In the genomic region with DNA sequence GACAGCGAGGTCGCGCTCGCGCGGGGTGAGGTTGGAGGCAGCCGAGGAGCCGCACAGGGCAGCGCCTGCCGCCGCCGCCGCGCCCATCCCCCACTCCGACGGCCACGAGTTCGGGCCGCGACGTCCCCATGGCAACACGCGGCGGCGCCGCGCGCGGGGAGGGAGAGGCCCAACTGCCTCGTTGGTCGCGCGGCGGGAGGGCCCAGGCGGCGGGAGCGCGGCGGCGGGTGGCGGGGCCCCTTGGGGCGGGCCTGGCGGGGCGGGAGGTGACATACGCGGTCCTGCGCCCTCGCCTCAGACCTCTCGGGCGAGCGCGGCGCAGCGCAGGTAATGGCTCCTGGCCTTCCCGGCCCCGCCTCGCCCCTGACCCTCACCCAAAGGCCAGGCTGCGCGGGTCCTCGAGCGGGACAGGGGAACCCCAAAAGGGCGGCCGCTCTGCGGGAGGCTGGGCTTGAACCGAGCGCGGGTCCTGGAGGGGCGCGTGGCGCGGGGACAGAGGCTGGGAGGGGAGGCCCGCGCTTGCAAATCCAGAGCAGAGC, we compare ENCODE assay signal across 8 cellular contexts.
DNase-seq lines count a peak whose midpoint lies in the region; ATAC-seq and TF ChIP-seq lines count a peak whose summit lies in the region.

A gene with protein sequence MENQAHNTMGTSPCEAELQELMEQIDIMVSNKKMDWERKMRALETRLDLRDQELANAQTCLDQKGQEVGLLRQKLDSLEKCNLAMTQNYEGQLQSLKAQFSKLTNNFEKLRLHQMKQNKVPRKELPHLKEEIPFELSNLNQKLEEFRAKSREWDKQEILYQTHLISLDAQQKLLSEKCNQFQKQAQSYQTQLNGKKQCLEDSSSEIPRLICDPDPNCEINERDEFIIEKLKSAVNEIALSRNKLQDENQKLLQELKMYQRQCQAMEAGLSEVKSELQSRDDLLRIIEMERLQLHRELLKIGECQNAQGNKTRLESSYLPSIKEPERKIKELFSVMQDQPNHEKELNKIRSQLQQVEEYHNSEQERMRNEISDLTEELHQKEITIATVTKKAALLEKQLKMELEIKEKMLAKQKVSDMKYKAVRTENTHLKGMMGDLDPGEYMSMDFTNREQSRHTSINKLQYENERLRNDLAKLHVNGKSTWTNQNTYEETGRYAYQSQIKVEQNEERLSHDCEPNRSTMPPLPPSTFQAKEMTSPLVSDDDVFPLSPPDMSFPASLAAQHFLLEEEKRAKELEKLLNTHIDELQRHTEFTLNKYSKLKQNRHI (plus strand): TSS at position 297 of the 539 bp plus-strand sequence. CDS start 1,518 bp downstream, outside the sequence.

- peak; percentile 4 for DNase-seq in NCI-H146 treated with DMSO at 0.1 percent for 48 hours (lab: John Stamatoyannopoulos, UW; ENCODE audit: unreplicated experiment)
- DNase-seq in astrocyte of the cerebellum (ENCODE audit: low read depth) = no peak
- peak; percentile 27 for DNase-seq in stimulated activated CD8-positive, alpha-beta memory T cell treated with anti-CD3 and anti-CD28 coated beads, Interleukin-4, amount 100 ng/mL, for 48 hours
- DNase-seq in GOT3 (lab: John Stamatoyannopoulos, UW) = no peak
- DNase-seq in effector memory CD4-positive, alpha-beta T cell = no peak
- no peak for DNase-seq in epidermal melanocyte (ENCODE audit: insufficient read length, low spot score)

- in situ Hi-C loops in astrocyte of the cerebellum (cut with HindIII; ENCODE audit: low sequenced_read_pairs) = no loop called here

- H3K4me1 ChIP-seq in iPS-20b (ENCODE audit: insufficient read depth, low read length) = no peaks in the 10 kb centered on the region
- no peaks in the 10 kb centered on the region for H3K4me1 ChIP-seq in effector memory CD4-positive, alpha-beta T cell (ENCODE audit: control insufficient read depth, insufficient read depth, low read length, poor library complexity, severe bottlenecking)

- TF ChIP-seq POLR2A in GM18505 (IDR thresholded peaks at IDR 0.05; ENCODE audit: borderline replicate concordance, extremely low read depth, insufficient read depth, insufficient read length) = no peak

- no peak for TF ChIP-seq CTCF in astrocyte of the cerebellum (IDR thresholded peaks at IDR 0.05; ENCODE audit: low read depth, low read length, missing control alignments)

- H3K27me3 ChIP-seq in iPS-20b (ENCODE audit: insufficient read depth, low read length) = peaks cover 28% of the 10 kb centered on the region
- peaks cover 3% of the 10 kb centered on the region for H3K27me3 ChIP-seq in effector memory CD4-positive, alpha-beta T cell (replicated peaks; ENCODE audit: control insufficient read depth, insufficient read depth, low read length, poor library complexity, severe bottlenecking)

- H3K27ac ChIP-seq in iPS-20b (ENCODE audit: low read length) = no peak within 1 kb of the TSS
- H3K27ac ChIP-seq in effector memory CD4-positive, alpha-beta T cell (ENCODE audit: insufficient read depth, low read length, poor library complexity, severe bottlenecking) = no peak within 1 kb of the TSS

- peak; percentile 69 for ATAC-seq in GM18505 (IDR thresholded peaks at IDR 0.05; ENCODE audit: unreplicated experiment)

- no peak within 1 kb of the TSS for H3K9ac ChIP-seq in iPS-20b (ENCODE audit: low read depth, low read length)

- no peaks in the 10 kb centered on the region for H3K36me3 ChIP-seq in iPS-20b (ENCODE audit: insufficient read depth, low read depth, low read length)
- no peaks in the 10 kb centered on the region for H3K36me3 ChIP-seq in effector memory CD4-positive, alpha-beta T cell (ENCODE audit: control insufficient read depth, insufficient read depth, low read length)

- H3K4me3 ChIP-seq in astrocyte of the cerebellum (ENCODE audit: low read depth, low read length) = peak within 1 kb of the TSS; percentile 40
- peak within 1 kb of the TSS; percentile 80 for H3K4me3 ChIP-seq in iPS-20b (ENCODE audit: low read length)
- no peak within 1 kb of the TSS for H3K4me3 ChIP-seq in effector memory CD4-positive, alpha-beta T cell (ENCODE audit: insufficient read depth, low read depth, low read length, poor library complexity, severe bottlenecking)

- no peaks in the 10 kb centered on the region for H3K9me3 ChIP-seq in iPS-20b (ENCODE audit: insufficient read depth, low read depth, low read length)
- H3K9me3 ChIP-seq in effector memory CD4-positive, alpha-beta T cell (ENCODE audit: control insufficient read depth, low read length) = no peaks in the 10 kb centered on the region

Comparison
In these comparisons a context has a peak if more than half of its experiments do, and no peak if none do; other contexts are left out.
1. DNase-seq: peak in NCI-H146 treated with DMSO at 0.1 percent for 48 hours (single experiment) and stimulated activated CD8-positive, alpha-beta memory T cell treated with anti-CD3 and anti-CD28 coated beads, Interleukin-4, amount 100 ng/mL, for 48 hours (single experiment); none in astrocyte of the cerebellum (single experiment), GOT3 (single experiment), effector memory CD4-positive, alpha-beta T cell (0 of 3) and epidermal melanocyte (single experiment).